In genomic region chr15:97736748-97737147, GRCh38 we compare ENCODE assay signal across 8 cellular contexts.
"Had no signal": no experiment of that assay in that cellular context is flagged by ENCODE, and none has a peak within 500 bp of the region (broad histone marks: within the 10 kb centered on the region; RNA-seq: fewer than 3 reads in every experiment).

No MANE protein-coding gene starts in this region.

- ATAC-seq: GM12878 had no signal

- DNase-seq: GDM1, GF-D8 had no signal

- H3K4me3 ChIP-seq: GM12878 had no signal

- FAIRE-seq: G401.6, GM12878, GM12891, GM12892, GM18507, GM19239 had no signal
